Comparison of ENCODE assay signal across 18 cellular contexts in genomic region chr22:19905619-19906276, GRCh38.
"Had no signal": no experiment of that assay in that cellular context is flagged by ENCODE, and none has a peak within 500 bp of the region (broad histone marks: within the 10 kb centered on the region; RNA-seq: fewer than 3 reads in every experiment).

No MANE protein-coding gene starts in this region.

- H3K27me3 Mint-ChIP-seq: activated CD4-positive, alpha-beta memory T cell treated with anti-CD3 and anti-CD28 coated beads, Interleukin-2, amount 10 ng/mL, durations not matched to agents 7 days and 5 days; activated naive CD4-positive, alpha-beta T cell treated with anti-CD3 and anti-CD28 coated beads, Interleukin-2, amount 50 U/mL, for 24 hours; memory B cell had no signal

- H3K27ac Mint-ChIP-seq: activated CD4-positive, alpha-beta memory T cell treated with anti-CD3 and anti-CD28 coated beads, Interleukin-2, amount 10 ng/mL, durations not matched to agents 7 days and 5 days; activated naive CD4-positive, alpha-beta T cell treated with anti-CD3 and anti-CD28 coated beads, Interleukin-2, amount 50 U/mL, for 24 hours; memory B cell; nephron progenitor cell; stimulated activated effector memory CD8-positive, alpha-beta T cell treated with anti-CD3 and anti-CD28 coated beads, Interleukin-12 subunit alpha, Interleukin-12 subunit beta, amount 100 ng/mL, for 72 hours had no signal

- H3K36me3 Mint-ChIP-seq: activated naive CD4-positive, alpha-beta T cell treated with anti-CD3 and anti-CD28 coated beads, Interleukin-2, amount 50 U/mL, for 24 hours; stimulated activated effector memory CD8-positive, alpha-beta T cell treated with anti-CD3 and anti-CD28 coated beads, Interleukin-12 subunit alpha, Interleukin-12 subunit beta, amount 100 ng/mL, for 72 hours had no signal

- DNase-seq: activated CD4-positive, alpha-beta memory T cell treated with anti-CD3 and anti-CD28 coated beads, Interleukin-2, amount 10 ng/mL, durations not matched to agents 7 days and 5 days; activated CD4-positive, alpha-beta T cell treated with anti-CD3 and anti-CD28 coated beads for 4 hours; activated effector memory CD4-positive, alpha-beta T cell treated with Interleukin-2 at 50 U/mL for 16 hours; activated T-cell treated with anti-CD3 and anti-CD28 coated beads, Interleukin-2, amount 50 U/mL, for 4 hours; amniotic stem cell; body of pancreas; caudate nucleus; hippocampal formation; left lung; nephron progenitor cell; sigmoid colon; stimulated activated CD4-positive, alpha-beta T cell treated with anti-CD3 and anti-CD28 coated beads, Interleukin-1b, Interleukin-23, amount 100 ng/mL, for 48 hours had no signal

- ATAC-seq: activated T-cell treated with anti-CD3 and anti-CD28 coated beads, Interleukin-2, amount 50 U/mL, for 4 hours; body of pancreas; left lung; stimulated activated effector memory CD8-positive, alpha-beta T cell treated with anti-CD3 and anti-CD28 coated beads, Interleukin-12 subunit alpha, Interleukin-12 subunit beta, amount 100 ng/mL, for 72 hours had no signal

- FAIRE-seq: colon, keratinocyte, urothelium cell line had no signal

- H3K9me3 Mint-ChIP-seq: activated CD4-positive, alpha-beta memory T cell treated with anti-CD3 and anti-CD28 coated beads, Interleukin-2, amount 10 ng/mL, durations not matched to agents 7 days and 5 days; activated naive CD4-positive, alpha-beta T cell treated with anti-CD3 and anti-CD28 coated beads, Interleukin-2, amount 50 U/mL, for 24 hours; activated T-cell treated with anti-CD3 and anti-CD28 coated beads, Interleukin-2, amount 50 U/mL, for 4 hours; memory B cell; nephron progenitor cell; stimulated activated effector memory CD8-positive, alpha-beta T cell treated with anti-CD3 and anti-CD28 coated beads, Interleukin-12 subunit alpha, Interleukin-12 subunit beta, amount 100 ng/mL, for 72 hours had no signal

- H3K4me3 Mint-ChIP-seq: activated CD4-positive, alpha-beta memory T cell treated with anti-CD3 and anti-CD28 coated beads, Interleukin-2, amount 10 ng/mL, durations not matched to agents 7 days and 5 days; activated naive CD4-positive, alpha-beta T cell treated with anti-CD3 and anti-CD28 coated beads, Interleukin-2, amount 50 U/mL, for 24 hours; activated T-cell treated with anti-CD3 and anti-CD28 coated beads, Interleukin-2, amount 50 U/mL, for 4 hours; memory B cell; nephron progenitor cell; stimulated activated effector memory CD8-positive, alpha-beta T cell treated with anti-CD3 and anti-CD28 coated beads, Interleukin-12 subunit alpha, Interleukin-12 subunit beta, amount 100 ng/mL, for 72 hours had no signal
